ENCODE assay signal across 8 cellular contexts in genomic region chr4:163494360-163495241, GRCh38. TPM values are rescaled to one million over a fixed set of nuclear protein-coding genes. Genes with fewer than 3 reads are reported as not detected.
DNase-seq lines count a peak whose midpoint lies in the region; ATAC-seq and TF ChIP-seq lines count a peak whose summit lies in the region.

Gene TMA16 (plus strand): TSS chr4:163494690. CDS start chr4:163494802, 112 bp downstream.

- DNase-seq in NCI-H748 treated with DMSO at 0.1 percent for 48 hours (lab: John Stamatoyannopoulos, UW) (peak; percentile 51), lower leg skin (ENCODE audit: low spot score in 2 of 2) (peak; percentile 78 to 96)
- peak; percentile 92 for DNase-seq in activated CD4-positive, alpha-beta memory T cell treated with anti-CD3 and anti-CD28 coated beads for 36 hours
- peak; percentile 77 to 86 for DNase-seq in stimulated activated CD4-positive, alpha-beta T cell treated with anti-CD3 and anti-CD28 coated beads, Interleukin-4, amount 100 ng/mL, for 48 hours (ENCODE audit: low read depth in 2 of 2)

- H3K27ac ChIP-seq in C4-2B = peak within 1 kb of the TSS; percentile 79
- H3K27ac ChIP-seq in duodenal mucosa (ENCODE audit: low read depth, low read length) = peak within 1 kb of the TSS; percentile 80

- CTCF ChIA-PET in activated CD4-positive, alpha-beta memory T cell treated with anti-CD3 and anti-CD28 coated beads for 36 hours (lab: Charles Lee) = interaction anchor here (1.0 to 3.3 kb wide), 7 partner anchors 9 to 329 kb away, joined by 3 to 25 read pairs (median 5); no protein-coding TSS in a partner anchor

- H3K36me3 Mint-ChIP-seq in activated CD4-positive, alpha-beta memory T cell treated with anti-CD3 and anti-CD28 coated beads for 36 hours = peaks cover 14% of the 10 kb centered on the region

- H3K9me3 Mint-ChIP-seq in activated CD4-positive, alpha-beta memory T cell treated with anti-CD3 and anti-CD28 coated beads for 36 hours = no peaks in the 10 kb centered on the region

- peak within 1 kb of the TSS; percentile 93 to 96 for H3K9ac ChIP-seq in duodenal mucosa (ENCODE audit: low read depth in 1 of 2, low read length in 2 of 2)

- intact Hi-C loops in activated CD4-positive, alpha-beta memory T cell treated with anti-CD3 and anti-CD28 coated beads for 36 hours (cut with micrococcal nuclease) = loop anchor here (1.0 to 10.0 kb wide), 6 partner anchors 10 to 1710 kb away; partner anchors contain the start of genes KLHL2, NAF1 and TMEM192
- intact Hi-C loops in lower leg skin (cut with DNase I; ENCODE audit: low total_unique reads) = no loop called here

- peaks cover 27% of the 10 kb centered on the region for H3K4me1 Mint-ChIP-seq in activated CD4-positive, alpha-beta memory T cell treated with anti-CD3 and anti-CD28 coated beads for 36 hours (ENCODE audit: low read depth)

- peaks cover 2% of the 10 kb centered on the region for H3K27me3 Mint-ChIP-seq in activated CD4-positive, alpha-beta memory T cell treated with anti-CD3 and anti-CD28 coated beads for 36 hours

- peaks cover 12 to 22% of the 10 kb centered on the region in 2 donors for H3K4me1 ChIP-seq in duodenal mucosa (ENCODE audit: control insufficient read depth in 1 of 2, insufficient read depth in 2 of 2, low read length in 2 of 2)

- H3K4me3 Mint-ChIP-seq in activated CD4-positive, alpha-beta memory T cell treated with anti-CD3 and anti-CD28 coated beads for 36 hours = peak within 1 kb of the TSS; percentile 99

- H3K4me3 ChIP-seq in duodenal mucosa (ENCODE audit: low read depth in 1 of 2, low read length in 2 of 2) (peak within 1 kb of the TSS; percentile 98 to 99), lower leg skin (ENCODE audit: low read depth, poor library complexity, severe bottlenecking) (peak within 1 kb of the TSS; percentile 87)

- 0 to 1% methylated on average over 47 to 63 of the region's 64 CpGs for WGBS in lower leg skin, 2 donors

- ATAC-seq in GM19372 (IDR thresholded peaks at IDR 0.05; ENCODE audit: low read depth, unreplicated experiment) = peak; percentile 78
- ATAC-seq in HG03558 (IDR thresholded peaks at IDR 0.05; ENCODE audit: extremely low read depth, unreplicated experiment) = peak; percentile 80

- H3K9me3 ChIP-seq in duodenal mucosa (ENCODE audit: control insufficient read depth in 1 of 2, low read length in 2 of 2) = no peaks in the 10 kb centered on the region

- H3K36me3 ChIP-seq in duodenal mucosa (ENCODE audit: control insufficient read depth in 1 of 2, insufficient read depth in 2 of 2, low read length in 2 of 2) = no peaks in the 10 kb centered on the region

- no peak for TF ChIP-seq POLR2A in lower leg skin (IDR thresholded peaks at IDR 0.05)

- no peaks in the 10 kb centered on the region for H3K27me3 ChIP-seq in duodenal mucosa (ENCODE audit: control insufficient read depth in 1 of 2, insufficient read depth in 2 of 2, low read length in 2 of 2)

- POLR2A ChIA-PET in activated CD4-positive, alpha-beta memory T cell treated with anti-CD3 and anti-CD28 coated beads for 36 hours (lab: Charles Lee) = interaction anchor here (0.6 to 1.5 kb wide), 10 partner anchors 14 to 333 kb away, joined by 3 to 12 read pairs (median 3); partner anchors contain the start of gene NAF1

- peak within 1 kb of the TSS; percentile 100 for H3K27ac Mint-ChIP-seq in activated CD4-positive, alpha-beta memory T cell treated with anti-CD3 and anti-CD28 coated beads for 36 hours

- TF ChIP-seq CTCF in C4-2B (conservative IDR thresholded peaks at IDR 0.05) (no peak), lower leg skin (IDR thresholded peaks at IDR 0.05) (no peak)

RNA-seq across cellular contexts. Expression of gene TMA16, which starts in this region (rescaled TPM):
- 10 to 100 TPM; 46.0 to 52.0 TPM for total RNA-seq in activated CD4-positive, alpha-beta memory T cell treated with anti-CD3 and anti-CD28 coated beads for 36 hours
- 10 to 100 TPM; 13.3 to 38.5 (median 20.7) TPM for total RNA-seq in lower leg skin

Comparison
In these comparisons a context has a peak if more than half of its experiments do, and no peak if none do; other contexts are left out.
1. Peak in every context shown above with its lines: DNase-seq, ATAC-seq, H3K4me3 ChIP-seq and H3K27ac ChIP-seq.